In genomic region chr18:38886852-38887670, GRCh38 we compare ENCODE assay signal across 28 cellular contexts.
"Had no signal": no experiment of that assay in that cellular context is flagged by ENCODE, and none has a peak within 500 bp of the region (broad histone marks: within the 10 kb centered on the region; RNA-seq: fewer than 3 reads in every experiment).

No MANE protein-coding gene starts in this region.

- H3K9me3 Mint-ChIP-seq: nephron had no signal

- DNase-seq: colonic mucosa; dermis blood vessel endothelial cell; effector memory CD4-positive, alpha-beta T cell; foreskin keratinocyte; heart left ventricle; hippocampal formation; left cardiac atrium; left lung; mesendoderm; midbrain; naive thymus-derived CD4-positive, alpha-beta T cell; occipital lobe; ovary; posterior cingulate gyrus; psoas muscle; right cardiac atrium; stimulated activated CD4-positive, alpha-beta T cell treated with anti-CD3 and anti-CD28 coated beads, Interleukin-15, amount 100 ng/mL, for 24 hours; stimulated activated CD4-positive, alpha-beta T cell treated with anti-CD3 and anti-CD28 coated beads, Interleukin-2, amount 100 ng/mL, for 48 hours; stimulated activated naive CD4-positive, alpha-beta T cell; stomach; thyroid gland; trophoblast cell had no signal

- H3K4me1 ChIP-seq: colonic mucosa, esophagus muscularis mucosa, foreskin keratinocyte, gastroesophageal sphincter, heart left ventricle, left lung, psoas muscle, stomach, thyroid gland had no signal

- H3K27me3 Mint-ChIP-seq: naive thymus-derived CD4-positive, alpha-beta T cell had no signal

- H3K27ac Mint-ChIP-seq: naive thymus-derived CD4-positive, alpha-beta T cell; nephron had no signal

- ATAC-seq: foreskin keratinocyte; gastroesophageal sphincter; heart left ventricle; left cardiac atrium; left lung; naive thymus-derived CD4-positive, alpha-beta T cell; psoas muscle; right cardiac atrium had no signal

- H3K4me3 Mint-ChIP-seq: naive thymus-derived CD4-positive, alpha-beta T cell; nephron had no signal

- FAIRE-seq: endothelial cell of umbilical vein, islet of Langerhans had no signal

- H3K9me3 ChIP-seq: colonic mucosa, esophagus muscularis mucosa, gastroesophageal sphincter, heart left ventricle, left lung, ovary, psoas muscle, stomach, thyroid gland had no signal

- H3K27me3 ChIP-seq: colonic mucosa, esophagus muscularis mucosa, gastroesophageal sphincter, heart left ventricle, left lung, ovary, stomach, thyroid gland had no signal

- H3K36me3 ChIP-seq: colonic mucosa, esophagus muscularis mucosa, gastroesophageal sphincter, heart left ventricle, left lung, ovary, stomach, thyroid gland had no signal

- H3K36me3 Mint-ChIP-seq: naive thymus-derived CD4-positive, alpha-beta T cell had no signal

- H3K4me3 ChIP-seq: colonic mucosa, esophagus muscularis mucosa, gastroesophageal sphincter, heart left ventricle, left lung, ovary, psoas muscle, skin epidermis, stomach, thyroid gland had no signal

- H3K27ac ChIP-seq: colonic mucosa, esophagus muscularis mucosa, foreskin keratinocyte, gastroesophageal sphincter, heart left ventricle, left lung, ovary, psoas muscle, skin epidermis, stomach, thyroid gland had no signal
